In genomic region chr9:94757158-94757557, GRCh38 we compare ENCODE assay signal across 14 cellular contexts. TPM values are rescaled to one million over a fixed set of nuclear protein-coding genes. Genes with fewer than 3 reads are reported as not detected.
DNase-seq lines count a peak whose midpoint lies in the region; ATAC-seq and TF ChIP-seq lines count a peak whose summit lies in the region.
"Had no signal": no experiment of that assay in that cellular context is flagged by ENCODE, and none has a peak within 500 bp of the region (broad histone marks: within the 10 kb centered on the region; RNA-seq: fewer than 3 reads in every experiment).

No MANE protein-coding gene starts in this region.

- peaks cover 8% of the 10 kb centered on the region for H3K36me3 Mint-ChIP-seq in brain

- H3K23ac ChIP-seq in mesendoderm (ENCODE audit: low read length), result no peak overlapping the region

- no peak overlapping the region for H2BK120ac ChIP-seq in mesendoderm (ENCODE audit: low read depth, low read length)

- H3K4me1 ChIP-seq in HUES48 (ENCODE audit: control insufficient read depth, insufficient read depth, low read length) (0 out of 2 replicates have a peak, but pooled peaks cover 8% of the 10 kb centered on the region), mesendoderm (ENCODE audit: control insufficient read depth, low read depth, low read length) (peaks cover 8% of the 10 kb centered on the region), spleen (no peaks in the 10 kb centered on the region)

- H3K79me2 ChIP-seq in mesendoderm (ENCODE audit: control insufficient read depth, insufficient read depth, low read length), result no peaks in the 10 kb centered on the region

- H3K27ac ChIP-seq in HUES48 (ENCODE audit: low read depth, low read length), result peak overlapping the region; percentile 56
- no peak overlapping the region for H3K27ac ChIP-seq in mesendoderm (ENCODE audit: low read depth, low read length)
- no peak overlapping the region for H3K27ac ChIP-seq in spleen
- H3K27ac ChIP-seq: BLaER1, RWPE1 had no signal

- H3K9ac ChIP-seq in HUES48 (ENCODE audit: low read depth, low read length), result no peak overlapping the region
- no peak overlapping the region for H3K9ac ChIP-seq in mesendoderm (ENCODE audit: low read length)
- H3K9ac ChIP-seq: BLaER1 had no signal

- H3K18ac ChIP-seq in mesendoderm (ENCODE audit: low read length), result peak overlapping the region; percentile 79

- no peak for TF ChIP-seq CTCF in brain (conservative IDR thresholded peaks at IDR 0.05)
- no peak for TF ChIP-seq CTCF in spleen (IDR thresholded peaks at IDR 0.05 in 8 of 11, conservative IDR thresholded peaks at IDR 0.05 in 3 of 11)

- H3K56ac ChIP-seq in mesendoderm (ENCODE audit: low read length), result no peak overlapping the region

- WGBS in mesendoderm (ENCODE audit: extremely low coverage, insufficient coverage, low lambda C conversion rate), result no CpG with 5 or more reads among the region's 4 CpGs
- 64 to 87% (median 74%) methylated on average over 4 of the region's 4 CpGs for WGBS in spleen, 5 donors

- H3K9me3 ChIP-seq in HUES48 (ENCODE audit: control insufficient read depth, insufficient read depth, low read length) (no peaks in the 10 kb centered on the region), spleen (no peaks in the 10 kb centered on the region)
- H3K9me3 ChIP-seq: BLaER1 had no signal

- ATAC-seq in Right ventricle myocardium inferior (no peak), HG03139 (IDR thresholded peaks at IDR 0.05; ENCODE audit: unreplicated experiment) (no peak)

- peak; percentile 55 for DNase-seq in AG08396 (ENCODE audit: low spot score)
- DNase-seq in mesendoderm, result peak; percentile 61
- no peak for DNase-seq in spleen
- no peak for DNase-seq in Right ventricle myocardium inferior (ENCODE audit: missing footprints)
- DNase-seq in activated CD4-positive, alpha-beta T cell treated with anti-CD3 and anti-CD28 coated beads for 1 hour, result no peak
- DNase-seq: NCI-H526; occipital lobe; stimulated activated CD8-positive, alpha-beta memory T cell treated with anti-CD3 and anti-CD28 coated beads, Interleukin-4, amount 100 ng/mL, for 48 hours had no signal

- H4K8ac ChIP-seq in mesendoderm (ENCODE audit: low read depth, low read length), result no peak overlapping the region

- no peaks in the 10 kb centered on the region for H3K27me3 Mint-ChIP-seq in brain
- H3K27me3 Mint-ChIP-seq: activated naive CD4-positive, alpha-beta T cell treated with anti-CD3 and anti-CD28 coated beads, Interleukin-2, amount 50 U/mL, for 24 hours had no signal

- no peak for TF ChIP-seq POLR2A in spleen (IDR thresholded peaks at IDR 0.05)

- H3K27me3 ChIP-seq in HUES48 (ENCODE audit: control insufficient read depth, insufficient read depth, low read length) (no peaks in the 10 kb centered on the region), mesendoderm (ENCODE audit: insufficient read depth, low read length, poor library complexity) (no peaks in the 10 kb centered on the region), spleen (replicated peaks in 1 of 7) (no peaks in the 10 kb centered on the region)
- H3K27me3 ChIP-seq: BLaER1 had no signal

- no peak overlapping the region for H3K4me2 ChIP-seq in mesendoderm (ENCODE audit: low read length)
- H3K4me2 ChIP-seq: BLaER1 had no signal

- H3K36me3 ChIP-seq in HUES48 (ENCODE audit: control insufficient read depth, insufficient read depth, low read length) (peaks cover 14% of the 10 kb centered on the region), mesendoderm (ENCODE audit: control insufficient read depth, insufficient read depth, low read length) (no peaks in the 10 kb centered on the region), spleen (peaks cover 0 to 22% (median 11%) of the 10 kb centered on the region in 6 donors)

- H3K9me3 Mint-ChIP-seq in brain, result peaks cover 0 to 2% (median 0%) of the 10 kb centered on the region in 5 experiments
- H3K9me3 Mint-ChIP-seq: activated naive CD4-positive, alpha-beta T cell treated with anti-CD3 and anti-CD28 coated beads, Interleukin-2, amount 50 U/mL, for 24 hours had no signal

- H3K27ac Mint-ChIP-seq in brain, result peak overlapping the region in 3 of 5 experiments; percentile 5 to 40 (median 28)
- H3K27ac Mint-ChIP-seq: activated naive CD4-positive, alpha-beta T cell treated with anti-CD3 and anti-CD28 coated beads, Interleukin-2, amount 50 U/mL, for 24 hours had no signal

- H2AK5ac ChIP-seq in mesendoderm (ENCODE audit: low read length), result no peak overlapping the region

- no peak overlapping the region for H2BK5ac ChIP-seq in mesendoderm (ENCODE audit: low read length)

- H3K4me1 Mint-ChIP-seq in brain, result peaks cover 50% of the 10 kb centered on the region

- H3K4me3 ChIP-seq in HUES48 (ENCODE audit: low read depth, low read length), result no peak overlapping the region
- no peak overlapping the region for H3K4me3 ChIP-seq in mesendoderm (ENCODE audit: low read length)
- H3K4me3 ChIP-seq in spleen, result no peak overlapping the region
- H3K4me3 ChIP-seq: BLaER1 had no signal

- H3K4ac ChIP-seq in mesendoderm (ENCODE audit: low read depth, low read length), result no peak overlapping the region

- H4K5ac ChIP-seq in mesendoderm (ENCODE audit: low read length), result no peak overlapping the region

- intact Hi-C loops in spleen (cut with DNase I; ENCODE audit: low total_unique reads), result no loop called here
- intact Hi-C loops in Right ventricle myocardium inferior (cut with DNase I), result no loop called here

- no peak overlapping the region for H3K4me3 Mint-ChIP-seq in brain
- H3K4me3 Mint-ChIP-seq: activated naive CD4-positive, alpha-beta T cell treated with anti-CD3 and anti-CD28 coated beads, Interleukin-2, amount 50 U/mL, for 24 hours had no signal

- no peak overlapping the region for H2BK15ac ChIP-seq in mesendoderm (replicated peaks; ENCODE audit: low read depth)

- H3K79me1 ChIP-seq in mesendoderm (ENCODE audit: low read length), result peaks cover 1% of the 10 kb centered on the region

RNA-seq across cellular contexts. Expression of gene AOPEP, which starts 30.7 kb away (rescaled TPM):
- polyA plus RNA-seq in brain (ENCODE audit: insufficient read depth, low read depth, low replicate concordance), result 26.0 TPM
- 6.0 TPM for polyA plus RNA-seq in mesendoderm (2013, experiment 1 of 2)
- polyA plus RNA-seq in mesendoderm (2013, experiment 2 of 2), result 5.6 TPM
- total RNA-seq in spleen, result 10 to 100 TPM; 41.0 to 86.1 (median 63.7) TPM
- polyA plus RNA-seq in spleen, result 10 to 100 TPM; 14.8 to 29.5 (median 17.2) TPM
- 180 TPM for total RNA-seq in Right ventricle myocardium inferior

Comparison
In these comparisons a context has a peak if more than half of its experiments do, and no peak if none do; other contexts are left out.
1. DNase-seq: peak in AG08396 (single experiment) and mesendoderm (single experiment); none in spleen (single experiment), Right ventricle myocardium inferior (single experiment) and activated CD4-positive, alpha-beta T cell treated with anti-CD3 and anti-CD28 coated beads for 1 hour (single experiment).